Comparison of ENCODE assay signal across 8 cellular contexts in genomic region chr12:31324116-31324844, GRCh38. TPM values are rescaled to one million over a fixed set of nuclear protein-coding genes. Genes with fewer than 3 reads are reported as not detected.
DNase-seq lines count a peak whose midpoint lies in the region; ATAC-seq and TF ChIP-seq lines count a peak whose summit lies in the region.

No MANE protein-coding gene starts in this region.

- peak; percentile 33 for ATAC-seq in HG03045 (IDR thresholded peaks at IDR 0.05; ENCODE audit: unreplicated experiment)
- ATAC-seq in activated CD8-positive, alpha-beta memory T cell treated with anti-CD3 and anti-CD28 coated beads, Interleukin-2, amount 10 ng/mL, durations not matched to agents 7 days and 5 days, result peak; percentile 64

- TF ChIP-seq POLR2A in GM15510 (IDR thresholded peaks at IDR 0.05; ENCODE audit: borderline replicate concordance, extremely low read depth, insufficient read length), result peak; percentile 37

- H3K27me3 Mint-ChIP-seq in activated CD8-positive, alpha-beta memory T cell treated with anti-CD3 and anti-CD28 coated beads, Interleukin-2, amount 10 ng/mL, durations not matched to agents 7 days and 5 days, result no peaks in the 10 kb centered on the region
- H3K27me3 Mint-ChIP-seq in endodermal cell (ENCODE audit: insufficient read depth), result no peaks in the 10 kb centered on the region

- CTCF ChIA-PET in activated CD8-positive, alpha-beta memory T cell treated with anti-CD3 and anti-CD28 coated beads, Interleukin-2, amount 10 ng/mL, durations not matched to agents 7 days and 5 days (lab: Charles Lee), result interaction anchor here (1.5 kb wide), 1 partner anchor 38 kb away, joined by 3 read pairs; no protein-coding TSS in a partner anchor

- peak overlapping the region; percentile 100 for H3K4me3 ChIP-seq in endodermal cell (ENCODE audit: low read length)
- H3K4me3 ChIP-seq in mononuclear cell (ENCODE audit: low read length), result peak overlapping the region; percentile 62

- peak overlapping the region; percentile 100 for H3K9ac ChIP-seq in endodermal cell (ENCODE audit: extremely low read depth, low read length, poor library complexity, severe bottlenecking)

- peaks cover 44% of the 10 kb centered on the region for H3K4me1 Mint-ChIP-seq in activated CD8-positive, alpha-beta memory T cell treated with anti-CD3 and anti-CD28 coated beads, Interleukin-2, amount 10 ng/mL, durations not matched to agents 7 days and 5 days
- H3K4me1 Mint-ChIP-seq in endodermal cell, result peaks cover 45% of the 10 kb centered on the region

- H3K27me3 ChIP-seq in endodermal cell (ENCODE audit: control insufficient read depth, insufficient read depth, low read length, poor library complexity, severe bottlenecking) (no peaks in the 10 kb centered on the region), mononuclear cell (ENCODE audit: insufficient read depth, low read length) (no peaks in the 10 kb centered on the region)

- peak overlapping the region; percentile 99 for H3K4me3 Mint-ChIP-seq in activated CD8-positive, alpha-beta memory T cell treated with anti-CD3 and anti-CD28 coated beads, Interleukin-2, amount 10 ng/mL, durations not matched to agents 7 days and 5 days
- peak overlapping the region; percentile 100 for H3K4me3 Mint-ChIP-seq in endodermal cell

- H3K9me3 ChIP-seq in endodermal cell (ENCODE audit: control insufficient read depth, low read length) (no peaks in the 10 kb centered on the region), mononuclear cell (ENCODE audit: low read depth, low read length) (no peaks in the 10 kb centered on the region)

- DNase-seq in NCI-H69 (lab: John Stamatoyannopoulos, UW) (peak; percentile 99), endodermal cell (peak; percentile 92)
- DNase-seq in activated CD8-positive, alpha-beta memory T cell treated with anti-CD3 and anti-CD28 coated beads, Interleukin-2, amount 10 ng/mL, durations not matched to agents 7 days and 5 days, result peak; percentile 82
- DNase-seq in stimulated activated CD8-positive, alpha-beta memory T cell treated with anti-CD3 and anti-CD28 coated beads, Interleukin-2, amount 100 ng/mL, for 48 hours (ENCODE audit: low read depth in 2 of 2), result peak; percentile 30 to 42

- TF ChIP-seq CTCF in 22Rv1 (IDR thresholded peaks at IDR 0.05) (peak; percentile 19; the same call in 1 of the 2 replicates), endodermal cell (conservative IDR thresholded peaks at IDR 0.05) (peak; percentile 65)

- 0% methylated on average over 34 to 81 of the region's 81 CpGs for WGBS in endodermal cell (ENCODE audit: insufficient coverage in 1 of 2, insufficient read length in 1 of 2), 2 experiments

- H3K27ac ChIP-seq in 22Rv1, result peak overlapping the region; percentile 95
- peak overlapping the region; percentile 96 for H3K27ac ChIP-seq in endodermal cell (ENCODE audit: low read depth, low read length)

- H3K36me3 Mint-ChIP-seq in activated CD8-positive, alpha-beta memory T cell treated with anti-CD3 and anti-CD28 coated beads, Interleukin-2, amount 10 ng/mL, durations not matched to agents 7 days and 5 days, result peaks cover 10% of the 10 kb centered on the region
- no peaks in the 10 kb centered on the region for H3K36me3 Mint-ChIP-seq in endodermal cell (ENCODE audit: low read depth)

- peaks cover 25% of the 10 kb centered on the region for H3K4me1 ChIP-seq in endodermal cell (ENCODE audit: control insufficient read depth, insufficient read depth, low read length)
- peaks cover 41% of the 10 kb centered on the region for H3K4me1 ChIP-seq in mononuclear cell (ENCODE audit: insufficient read depth, low read length)

- H3K27ac Mint-ChIP-seq in activated CD8-positive, alpha-beta memory T cell treated with anti-CD3 and anti-CD28 coated beads, Interleukin-2, amount 10 ng/mL, durations not matched to agents 7 days and 5 days, result peak overlapping the region; percentile 100
- H3K27ac Mint-ChIP-seq in endodermal cell, result peak overlapping the region; percentile 98

- H3K9me3 Mint-ChIP-seq in activated CD8-positive, alpha-beta memory T cell treated with anti-CD3 and anti-CD28 coated beads, Interleukin-2, amount 10 ng/mL, durations not matched to agents 7 days and 5 days (ENCODE audit: low read depth), result no peaks in the 10 kb centered on the region
- no peaks in the 10 kb centered on the region for H3K9me3 Mint-ChIP-seq in endodermal cell

- no peaks in the 10 kb centered on the region for H3K36me3 ChIP-seq in endodermal cell (ENCODE audit: control insufficient read depth, insufficient read depth, low read length)

RNA-seq across cellular contexts. Expression of gene SINHCAF, which starts 1.7 kb away (rescaled TPM):
- 100 to 1,000 TPM in 1 of 2 experiments, 10 to 100 TPM in 1; 78.5 to 120 TPM for total RNA-seq in activated CD8-positive, alpha-beta memory T cell treated with anti-CD3 and anti-CD28 coated beads, Interleukin-2, amount 10 ng/mL, durations not matched to agents 7 days and 5 days
- total RNA-seq in endodermal cell (100 to 1,000 TPM; 323 to 779 TPM), mononuclear cell (109 TPM)
- polyA plus RNA-seq in endodermal cell (2013, experiment 1 of 2), result 193 TPM
- polyA plus RNA-seq in endodermal cell (2013, experiment 2 of 2), result 173 TPM

Comparison
In these comparisons a context has a peak if more than half of its experiments do, and no peak if none do; other contexts are left out.
1. Peak in every context shown above with its lines: DNase-seq, ATAC-seq, H3K4me3 ChIP-seq and H3K27ac ChIP-seq.
2. DNase-seq: peak in every context shown above with its lines; median percentile 99 in NCI-H69; 92 in endodermal cell; 82 in activated CD8-positive, alpha-beta memory T cell treated with anti-CD3 and anti-CD28 coated beads, Interleukin-2, amount 10 ng/mL, durations not matched to agents 7 days and 5 days; 36 in stimulated activated CD8-positive, alpha-beta memory T cell treated with anti-CD3 and anti-CD28 coated beads, Interleukin-2, amount 100 ng/mL, for 48 hours.